In the genomic region with DNA sequence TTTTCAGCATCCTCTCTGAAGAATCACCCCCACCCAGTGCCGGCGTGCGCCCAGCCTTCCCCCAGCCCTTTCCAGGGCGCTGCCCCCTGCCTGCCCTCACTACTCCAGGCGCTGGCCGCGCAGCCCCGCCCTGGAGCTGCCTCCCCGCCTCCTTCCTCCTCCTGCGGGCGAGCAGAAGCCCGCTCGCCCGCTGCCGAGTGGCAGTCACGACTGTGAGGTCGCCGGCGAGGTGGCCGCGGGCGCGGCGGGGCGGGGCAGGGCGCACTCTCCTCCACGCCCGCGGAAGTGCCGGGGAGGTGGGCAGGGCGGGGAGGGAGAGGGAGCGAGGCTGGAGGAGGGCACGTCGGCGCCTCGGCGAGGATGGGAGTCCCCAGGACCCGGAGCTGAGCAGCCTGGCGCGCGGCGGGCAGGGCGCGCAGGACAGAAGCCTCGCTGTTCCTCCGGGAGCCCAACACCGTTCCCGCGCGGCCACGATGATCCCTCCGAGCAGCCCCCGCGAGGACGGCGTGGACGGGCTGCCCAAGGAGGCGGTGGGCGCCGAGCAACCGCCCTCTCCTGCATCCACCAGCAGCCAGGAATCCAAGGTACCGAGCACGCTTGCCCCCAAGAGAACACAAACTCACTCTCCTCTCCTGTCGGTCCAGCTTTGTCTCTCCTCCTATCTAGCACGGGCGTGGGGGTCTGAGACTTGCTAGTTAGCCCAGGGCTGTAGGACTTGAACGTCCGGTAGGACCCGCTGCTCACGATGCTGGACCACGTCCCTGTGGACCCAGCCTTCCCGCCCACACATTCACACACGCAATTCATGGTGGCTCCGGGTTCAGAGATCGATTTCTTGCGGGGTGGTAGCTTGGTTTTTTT, we compare ENCODE assay signal across 8 cellular contexts. TPM values are rescaled to one million over a fixed set of nuclear protein-coding genes. Genes with fewer than 3 reads are reported as not detected.
DNase-seq lines count a peak whose midpoint lies in the region; ATAC-seq and TF ChIP-seq lines count a peak whose summit lies in the region.

A gene with protein sequence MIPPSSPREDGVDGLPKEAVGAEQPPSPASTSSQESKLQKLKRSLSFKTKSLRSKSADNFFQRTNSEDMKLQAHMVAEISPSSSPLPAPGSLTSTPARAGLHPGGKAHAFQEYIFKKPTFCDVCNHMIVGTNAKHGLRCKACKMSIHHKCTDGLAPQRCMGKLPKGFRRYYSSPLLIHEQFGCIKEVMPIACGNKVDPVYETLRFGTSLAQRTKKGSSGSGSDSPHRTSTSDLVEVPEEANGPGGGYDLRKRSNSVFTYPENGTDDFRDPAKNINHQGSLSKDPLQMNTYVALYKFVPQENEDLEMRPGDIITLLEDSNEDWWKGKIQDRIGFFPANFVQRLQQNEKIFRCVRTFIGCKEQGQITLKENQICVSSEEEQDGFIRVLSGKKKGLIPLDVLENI (plus strand): TSS at position 334 of the 861 bp plus-strand sequence. CDS start 140 bp downstream, at position 474.

- ATAC-seq in GM19328 (IDR thresholded peaks at IDR 0.05; ENCODE audit: unreplicated experiment) (no peak), GM18907 (IDR thresholded peaks at IDR 0.05; ENCODE audit: unreplicated experiment) (no peak)

- intact Hi-C loops in lower leg skin (cut with DNase I; ENCODE audit: low total_unique reads) = no loop called here
- intact Hi-C loops in thyroid gland (cut with DNase I) = no loop called here

- peak within 1 kb of the TSS; percentile 19 for H3K4me3 Mint-ChIP-seq in activated T-cell treated with anti-CD3 and anti-CD28 coated beads, Interleukin-2, amount 50 U/mL, for 24 hours

- H3K9me3 ChIP-seq in thyroid gland = no peaks in the 10 kb centered on the region

- H3K27me3 Mint-ChIP-seq in activated T-cell treated with anti-CD3 and anti-CD28 coated beads, Interleukin-2, amount 50 U/mL, for 24 hours = peaks cover 43% of the 10 kb centered on the region

- H3K4me1 Mint-ChIP-seq in activated T-cell treated with anti-CD3 and anti-CD28 coated beads, Interleukin-2, amount 50 U/mL, for 24 hours (ENCODE audit: low read depth) = peaks cover 5% of the 10 kb centered on the region

- 2 to 3% methylated on average over 43 to 49 of the region's 76 CpGs for WGBS in lower leg skin, 2 donors
- WGBS in thyroid gland, 2 donors = 3 to 7% methylated on average over 19 to 37 of the region's 76 CpGs

- H3K27ac Mint-ChIP-seq in activated T-cell treated with anti-CD3 and anti-CD28 coated beads, Interleukin-2, amount 50 U/mL, for 24 hours = no peak within 1 kb of the TSS

- H3K4me3 ChIP-seq in lower leg skin (ENCODE audit: low read depth, poor library complexity, severe bottlenecking) (peak within 1 kb of the TSS; percentile 27), thyroid gland (replicated peaks in 1 of 3) (peak within 1 kb of the TSS in 2 of 3 donors; percentile 12 to 29)

- H3K27me3 ChIP-seq in thyroid gland = no peaks in the 10 kb centered on the region

- TF ChIP-seq CTCF in lower leg skin (IDR thresholded peaks at IDR 0.05) (no peak), thyroid gland (IDR thresholded peaks at IDR 0.05) (no peak)

- no peak within 1 kb of the TSS for H3K27ac ChIP-seq in thyroid gland

- no peaks in the 10 kb centered on the region for H3K9me3 Mint-ChIP-seq in activated T-cell treated with anti-CD3 and anti-CD28 coated beads, Interleukin-2, amount 50 U/mL, for 24 hours

- no peaks in the 10 kb centered on the region for H3K4me1 ChIP-seq in thyroid gland

- no peak for TF ChIP-seq POLR2A in lower leg skin (IDR thresholded peaks at IDR 0.05)
- TF ChIP-seq POLR2A in thyroid gland (IDR thresholded peaks at IDR 0.05) = no peak

- peak; percentile 26 for DNase-seq in activated T-cell treated with anti-CD3 and anti-CD28 coated beads, Interleukin-2, amount 50 U/mL, for 24 hours
- DNase-seq in activated T-cell treated with anti-CD3 and anti-CD28 coated beads for 4 hours = no peak
- DNase-seq in NCI-H82 treated with DMSO at 0.1 percent for 48 hours (lab: John Stamatoyannopoulos, UW; ENCODE audit: unreplicated experiment) = peak; percentile 26
- peak; percentile 71 for DNase-seq in cerebellum (ENCODE audit: low spot score)
- peak in 1 of 2 donors; percentile 85 for DNase-seq in lower leg skin (ENCODE audit: low spot score in 2 of 2)
- DNase-seq in thyroid gland = peak; percentile 23 to 42

- H3K36me3 Mint-ChIP-seq in activated T-cell treated with anti-CD3 and anti-CD28 coated beads, Interleukin-2, amount 50 U/mL, for 24 hours (ENCODE audit: low read depth) = no peaks in the 10 kb centered on the region

- H3K36me3 ChIP-seq in thyroid gland = no peaks in the 10 kb centered on the region

RNA-seq across cellular contexts. Expression of the gene that starts here (rescaled TPM):
- total RNA-seq in cerebellum (18.2 TPM), lower leg skin (1 to 10 TPM in 2 of 4 donors, under 1 TPM in 2; 0.38 to 5.9 (median 1.1) TPM), thyroid gland (1 to 10 TPM in 2 of 4 donors, under 1 TPM in 1, not detected in 1; 0.40 to 4.7 (median 1.3) TPM)
